In the genomic region with DNA sequence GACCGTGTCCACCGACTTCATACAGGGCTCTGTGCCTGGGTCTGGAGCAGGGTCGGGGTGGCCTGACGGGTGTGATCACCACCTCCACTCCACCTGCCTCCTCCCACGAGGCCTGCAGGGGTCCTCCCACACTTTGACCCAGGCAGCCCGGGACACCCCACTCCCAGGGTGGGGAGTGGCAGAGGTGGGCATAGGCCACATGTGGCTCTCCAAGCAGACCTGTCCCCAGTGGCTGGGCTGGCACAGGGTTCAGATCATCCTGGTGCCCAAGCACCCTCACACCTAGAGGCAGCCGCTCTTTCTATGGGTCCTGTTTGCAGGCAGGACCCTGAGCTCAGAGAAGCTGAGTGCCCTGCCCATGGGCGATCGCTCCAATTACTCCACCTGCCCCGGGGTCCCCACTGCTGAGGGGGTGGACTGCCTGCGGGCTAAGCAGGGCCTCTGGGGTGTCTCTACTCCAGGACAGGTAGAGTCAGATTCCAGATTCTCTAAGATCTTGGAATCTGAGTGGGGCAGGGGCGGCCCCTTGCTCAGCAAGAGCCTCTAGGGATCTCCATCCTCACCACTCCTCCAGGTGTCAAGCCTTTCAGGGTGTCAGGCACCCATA, we compare ENCODE assay signal across 1 cellular context.
TF ChIP-seq lines count a peak whose summit lies in the region.

No MANE protein-coding gene starts in this region.

TF ChIP-seq in H1, 55 proteins besides CTCF, POLR2A, EP300 and RAD21:
- no peak for TF ChIP-seq SP2 (IDR thresholded peaks at IDR 0.05; ENCODE audit: low read length)
- no peak for TF ChIP-seq EZH2 (IDR thresholded peaks at IDR 0.05; ENCODE audit: low read depth, low read length, severe bottlenecking)
- TF ChIP-seq POU5F1 (IDR thresholded peaks at IDR 0.05; ENCODE audit: low read depth, low read length), result no peak
- no peak for TF ChIP-seq SIRT6 (IDR thresholded peaks at IDR 0.05; ENCODE audit: low read length)
- TF ChIP-seq, protein P1, sequence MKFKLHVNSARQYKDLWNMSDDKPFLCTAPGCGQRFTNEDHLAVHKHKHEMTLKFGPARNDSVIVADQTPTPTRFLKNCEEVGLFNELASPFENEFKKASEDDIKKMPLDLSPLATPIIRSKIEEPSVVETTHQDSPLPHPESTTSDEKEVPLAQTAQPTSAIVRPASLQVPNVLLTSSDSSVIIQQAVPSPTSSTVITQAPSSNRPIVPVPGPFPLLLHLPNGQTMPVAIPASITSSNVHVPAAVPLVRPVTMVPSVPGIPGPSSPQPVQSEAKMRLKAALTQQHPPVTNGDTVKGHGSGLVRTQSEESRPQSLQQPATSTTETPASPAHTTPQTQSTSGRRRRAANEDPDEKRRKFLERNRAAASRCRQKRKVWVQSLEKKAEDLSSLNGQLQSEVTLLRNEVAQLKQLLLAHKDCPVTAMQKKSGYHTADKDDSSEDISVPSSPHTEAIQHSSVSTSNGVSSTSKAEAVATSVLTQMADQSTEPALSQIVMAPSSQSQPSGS (IDR thresholded peaks at IDR 0.05; ENCODE audit: low read length), result no peak
- TF ChIP-seq EGR1 (IDR thresholded peaks at IDR 0.05; ENCODE audit: borderline replicate concordance, low read depth, low read length), result no peak
- TF ChIP-seq ASH2L (IDR thresholded peaks at IDR 0.05; ENCODE audit: low read length), result no peak
- TF ChIP-seq CEBPB (IDR thresholded peaks at IDR 0.05; ENCODE audit: low read depth, low read length), result no peak
- no peak for TF ChIP-seq CHD1 (IDR thresholded peaks at IDR 0.05; ENCODE audit: low read depth, low read length)
- TF ChIP-seq NANOG (IDR thresholded peaks at IDR 0.05; ENCODE audit: insufficient read depth, low read depth, low read length, poor library complexity, severe bottlenecking), result no peak
- TF ChIP-seq BCL11A (IDR thresholded peaks at IDR 0.05; ENCODE audit: low read depth in 2 of 2, low read length in 2 of 2), result no peak
- no peak for TF ChIP-seq CTBP2 (IDR thresholded peaks at IDR 0.05; ENCODE audit: borderline replicate concordance, insufficient read depth, insufficient read length, low read length)
TF ChIP-seq in H1: peak in this region for 0.
